Comparison of ENCODE assay signal across 20 cellular contexts in the genomic region with DNA sequence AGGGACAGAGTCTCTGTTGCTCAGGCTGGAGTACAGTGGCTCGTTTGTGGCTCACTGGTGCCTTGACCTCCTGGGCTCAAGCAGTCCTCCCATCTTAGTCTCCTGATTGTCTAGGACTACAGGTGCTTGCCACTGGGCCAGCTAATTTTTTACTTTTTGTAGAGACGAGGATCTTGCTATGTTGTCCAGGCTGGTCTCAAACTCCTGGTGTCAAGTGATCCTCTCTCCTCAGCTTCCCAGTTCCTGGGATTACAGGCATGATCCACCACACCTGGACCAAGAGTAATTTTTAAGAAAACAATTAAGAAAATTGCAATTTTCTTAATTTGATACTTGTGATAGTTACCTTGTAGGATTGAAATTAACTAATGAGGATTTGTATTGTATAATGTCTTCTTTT.
DNase-seq lines count a peak whose midpoint lies in the region; ATAC-seq, FAIRE-seq and TF ChIP-seq lines count a peak whose summit lies in the region.
"Had no signal": no experiment of that assay in that cellular context is flagged by ENCODE, and none has a peak within 500 bp of the region (broad histone marks: within the 10 kb centered on the region; RNA-seq: fewer than 3 reads in every experiment).

No MANE protein-coding gene starts in this region.

- H3K4me3 ChIP-seq in HEK293 (ENCODE audit: low read depth, low read length) (no peak overlapping the region), K562 (no peak overlapping the region), coronary artery (no peak overlapping the region)
- H3K4me3 ChIP-seq: GM23338 had no signal

- H3K9me3 Mint-ChIP-seq in activated CD8-positive, alpha-beta T cell treated with anti-CD3 and anti-CD28 coated beads, Interleukin-2, amount 10 ng/mL, durations not matched to agents 7 days and 5 days (ENCODE audit: insufficient read depth) = no peaks in the 10 kb centered on the region
- H3K9me3 Mint-ChIP-seq in activated CD8-positive, alpha-beta T cell treated with anti-CD3 and anti-CD28 coated beads for 36 hours = no peaks in the 10 kb centered on the region
- H3K9me3 Mint-ChIP-seq in stimulated activated effector memory CD8-positive, alpha-beta T cell treated with anti-CD3 and anti-CD28 coated beads, Interleukin-12 subunit alpha, Interleukin-12 subunit beta, amount 100 ng/mL, for 72 hours = no peaks in the 10 kb centered on the region
- H3K9me3 Mint-ChIP-seq: CD8-positive, alpha-beta T cell had no signal

- no peaks in the 10 kb centered on the region for H3K27me3 ChIP-seq in K562 (ENCODE audit: control insufficient read depth in 2 of 2, insufficient read depth in 2 of 2, low read length in 2 of 2)

- in situ Hi-C loops in K562 (cut with MboI) = no loop called here

- H3K27ac ChIP-seq in HEK293 (ENCODE audit: extremely low read depth, low read depth, low read length) (no peak overlapping the region), K562 (ENCODE audit: extremely low read depth, low read depth, low read length) (no peak overlapping the region), coronary artery (no peak overlapping the region)
- H3K27ac ChIP-seq: 22Rv1, HL-60 had no signal

- intact Hi-C loops in activated CD8-positive, alpha-beta T cell treated with anti-CD3 and anti-CD28 coated beads for 36 hours (cut with micrococcal nuclease) = no loop called here
- intact Hi-C loops in K562 (cut with micrococcal nuclease) = no loop called here

- no peaks in the 10 kb centered on the region for H4K20me1 ChIP-seq in K562 (replicated peaks; ENCODE audit: control insufficient read depth, insufficient read depth, low read length)

- H3K9me1 ChIP-seq in K562 (ENCODE audit: control insufficient read depth, insufficient read depth, low read length) = no peaks in the 10 kb centered on the region

- peak overlapping the region; percentile 25 for H3K27ac Mint-ChIP-seq in activated CD8-positive, alpha-beta T cell treated with anti-CD3 and anti-CD28 coated beads, Interleukin-2, amount 10 ng/mL, durations not matched to agents 7 days and 5 days
- H3K27ac Mint-ChIP-seq in activated CD8-positive, alpha-beta T cell treated with anti-CD3 and anti-CD28 coated beads for 36 hours = no peak overlapping the region
- peak overlapping the region; percentile 41 for H3K27ac Mint-ChIP-seq in stimulated activated effector memory CD8-positive, alpha-beta T cell treated with anti-CD3 and anti-CD28 coated beads, Interleukin-12 subunit alpha, Interleukin-12 subunit beta, amount 100 ng/mL, for 72 hours
- H3K27ac Mint-ChIP-seq: CD8-positive, alpha-beta T cell; GM23338 had no signal

- H3K4me3 Mint-ChIP-seq in activated CD8-positive, alpha-beta T cell treated with anti-CD3 and anti-CD28 coated beads, Interleukin-2, amount 10 ng/mL, durations not matched to agents 7 days and 5 days = no peak overlapping the region
- H3K4me3 Mint-ChIP-seq in activated CD8-positive, alpha-beta T cell treated with anti-CD3 and anti-CD28 coated beads for 36 hours = no peak overlapping the region
- no peak overlapping the region for H3K4me3 Mint-ChIP-seq in stimulated activated effector memory CD8-positive, alpha-beta T cell treated with anti-CD3 and anti-CD28 coated beads, Interleukin-12 subunit alpha, Interleukin-12 subunit beta, amount 100 ng/mL, for 72 hours
- H3K4me3 Mint-ChIP-seq: CD14-positive monocyte; CD8-positive, alpha-beta T cell; GM23338 had no signal

- no peak for FAIRE-seq in K562 (lab: Jason Lieb, UNC)
- FAIRE-seq: D721Med, G401.6, GM12891 had no signal

- no peak for DNase-seq in activated CD8-positive, alpha-beta T cell treated with anti-CD3 and anti-CD28 coated beads, Interleukin-2, amount 10 ng/mL, durations not matched to agents 7 days and 5 days
- DNase-seq in activated CD8-positive, alpha-beta T cell treated with anti-CD3 and anti-CD28 coated beads for 36 hours = no peak
- DNase-seq in K562 (ENCODE audit: extremely low read depth in 1 of 4, low spot score in 3 of 4) (no peak), germinal center (ENCODE audit: low spot score) (no peak), coronary artery (ENCODE audit: low spot score) (no peak)
- no peak for DNase-seq in stimulated activated effector memory CD8-positive, alpha-beta T cell treated with anti-CD3 and anti-CD28 coated beads, Interleukin-12 subunit alpha, Interleukin-12 subunit beta, amount 100 ng/mL, for 72 hours (ENCODE audit: low spot score in 2 of 2)
- DNase-seq: CD8-positive, alpha-beta T cell; COR-L47; DMS153; DMS79 treated with DMSO at 0.1 percent for 48 hours; EL; H7 had no signal

- H3K36me3 Mint-ChIP-seq in activated CD8-positive, alpha-beta T cell treated with anti-CD3 and anti-CD28 coated beads, Interleukin-2, amount 10 ng/mL, durations not matched to agents 7 days and 5 days (ENCODE audit: low read depth) = peaks cover 58% of the 10 kb centered on the region
- H3K36me3 Mint-ChIP-seq in activated CD8-positive, alpha-beta T cell treated with anti-CD3 and anti-CD28 coated beads for 36 hours (ENCODE audit: low read depth) = peaks cover 54% of the 10 kb centered on the region
- peaks cover 100% of the 10 kb centered on the region for H3K36me3 Mint-ChIP-seq in stimulated activated effector memory CD8-positive, alpha-beta T cell treated with anti-CD3 and anti-CD28 coated beads, Interleukin-12 subunit alpha, Interleukin-12 subunit beta, amount 100 ng/mL, for 72 hours

- TF ChIP-seq POLR2A in K562 (conservative IDR thresholded peaks at IDR 0.05) = no peak

- H3K79me2 ChIP-seq in K562 (ENCODE audit: control insufficient read depth, insufficient read depth, low read length) = no peaks in the 10 kb centered on the region

- TF ChIP-seq CTCF in activated CD8-positive, alpha-beta T cell treated with anti-CD3 and anti-CD28 coated beads for 36 hours (IDR thresholded peaks at IDR 0.05) = no peak
- no peak for TF ChIP-seq CTCF in HEK293 (tag by site-specific recombination; IDR thresholded peaks at IDR 0.05)
- TF ChIP-seq CTCF in K562 (IDR thresholded peaks at IDR 0.05 in 2 of 3, conservative IDR thresholded peaks at IDR 0.05 in 1 of 3; ENCODE audit: insufficient read depth in 2 of 3, low read depth in 1 of 3, low read length in 3 of 3) = no peak
- no peak for TF ChIP-seq CTCF in coronary artery (IDR thresholded peaks at IDR 0.05)

- POLR2A ChIA-PET in activated CD8-positive, alpha-beta T cell treated with anti-CD3 and anti-CD28 coated beads, Interleukin-2, amount 10 ng/mL, durations not matched to agents 7 days and 5 days (lab: Charles Lee) = no interaction called here
- POLR2A ChIA-PET in activated CD8-positive, alpha-beta T cell treated with anti-CD3 and anti-CD28 coated beads for 36 hours (lab: Charles Lee) = interaction anchor here (0.6 to 1.1 kb wide), 2 partner anchors 28 to 1305 kb away, joined by 3 to 4 read pairs; no protein-coding TSS in a partner anchor
- POLR2A ChIA-PET in HEK293 (lab: Yijun Ruan, JAX) = no interaction called here
- POLR2A ChIA-PET in K562 (lab: Yijun Ruan, JAX) = no interaction called here

- BruUV-seq in K562 (replicated peaks; lab: Mats Ljungman, UMichigan) = no TSS peak

- CTCF ChIA-PET in activated CD8-positive, alpha-beta T cell treated with anti-CD3 and anti-CD28 coated beads, Interleukin-2, amount 10 ng/mL, durations not matched to agents 7 days and 5 days (lab: Charles Lee) = no interaction called here
- CTCF ChIA-PET in activated CD8-positive, alpha-beta T cell treated with anti-CD3 and anti-CD28 coated beads for 36 hours (lab: Charles Lee) = interaction anchor here (1.2 kb wide), 1 partner anchor 10 kb away, joined by 3 read pairs; no protein-coding TSS in a partner anchor
- CTCF ChIA-PET in HEK293 (lab: Yijun Ruan, JAX) = no interaction called here
- CTCF ChIA-PET in K562 (lab: Yijun Ruan, JAX; ENCODE audit: low intra/inter-chr PET ratio) = no interaction called here

- H3K4me1 Mint-ChIP-seq in activated CD8-positive, alpha-beta T cell treated with anti-CD3 and anti-CD28 coated beads, Interleukin-2, amount 10 ng/mL, durations not matched to agents 7 days and 5 days (ENCODE audit: low read depth) = peaks cover 28% of the 10 kb centered on the region
- H3K4me1 Mint-ChIP-seq in activated CD8-positive, alpha-beta T cell treated with anti-CD3 and anti-CD28 coated beads for 36 hours (ENCODE audit: low read depth) = peaks cover 37% of the 10 kb centered on the region
- H3K4me1 Mint-ChIP-seq in stimulated activated effector memory CD8-positive, alpha-beta T cell treated with anti-CD3 and anti-CD28 coated beads, Interleukin-12 subunit alpha, Interleukin-12 subunit beta, amount 100 ng/mL, for 72 hours = peaks cover 29% of the 10 kb centered on the region

- no peaks in the 10 kb centered on the region for H3K27me3 Mint-ChIP-seq in activated CD8-positive, alpha-beta T cell treated with anti-CD3 and anti-CD28 coated beads, Interleukin-2, amount 10 ng/mL, durations not matched to agents 7 days and 5 days (ENCODE audit: low read depth)
- H3K27me3 Mint-ChIP-seq in activated CD8-positive, alpha-beta T cell treated with anti-CD3 and anti-CD28 coated beads for 36 hours = no peaks in the 10 kb centered on the region

- H3K9me3 ChIP-seq in HEK293 (ENCODE audit: control insufficient read depth, insufficient read depth, low read depth, low read length) (no peaks in the 10 kb centered on the region), K562 (replicated peaks; ENCODE audit: control insufficient read depth, insufficient read depth, low read depth, low read length) (no peaks in the 10 kb centered on the region)

- H3K36me3 ChIP-seq in HEK293 (ENCODE audit: control insufficient read depth in 2 of 2, insufficient read depth in 1 of 2, low read length in 2 of 2) (peaks cover 55 to 65% of the 10 kb centered on the region in 2 experiments), K562 (ENCODE audit: control insufficient read depth, insufficient read depth, low read length) (peaks cover 72% of the 10 kb centered on the region)

- no peak overlapping the region for H3K4me2 ChIP-seq in K562 (ENCODE audit: insufficient read depth, low read length)
- H3K4me2 ChIP-seq: GM23338 had no signal

- no peak overlapping the region for H2AFZ ChIP-seq in K562 (ENCODE audit: low read depth, low read length)
- H2AFZ ChIP-seq: GM23338 had no signal

- H3K9ac ChIP-seq in K562 (ENCODE audit: insufficient read depth in 1 of 2, low read depth in 2 of 2, low read length in 2 of 2) = no peak overlapping the region

- no peak for TF ChIP-seq RAD21 in K562 (CRISPR knock-in tag; conservative IDR thresholded peaks at IDR 0.05 in 1 of 2, IDR thresholded peaks at IDR 0.05 in 1 of 2)

- no peaks in the 10 kb centered on the region for H3K4me1 ChIP-seq in HEK293 (ENCODE audit: control insufficient read depth, insufficient read depth, low read length)
- H3K4me1 ChIP-seq in K562 (replicated peaks in 1 of 2; ENCODE audit: control insufficient read depth in 2 of 2, insufficient read depth in 2 of 2, low read length in 2 of 2) = peaks cover 0 to 3% of the 10 kb centered on the region in 2 experiments; a peak in 2 of 5 replicates

- no peak for TF ChIP-seq EP300 in K562 (IDR thresholded peaks at IDR 0.05; ENCODE audit: low read length)

- 100% methylated on average over 2 of the region's 2 CpGs for WGBS in K562 (ENCODE audit: insufficient coverage, low coverage, missing lambda C conversion rate)

- ATAC-seq in activated CD8-positive, alpha-beta T cell treated with anti-CD3 and anti-CD28 coated beads, Interleukin-2, amount 10 ng/mL, durations not matched to agents 7 days and 5 days = no peak
- no peak for ATAC-seq in activated CD8-positive, alpha-beta T cell treated with anti-CD3 and anti-CD28 coated beads for 36 hours
- no peak for ATAC-seq in K562
- ATAC-seq in stimulated activated effector memory CD8-positive, alpha-beta T cell treated with anti-CD3 and anti-CD28 coated beads, Interleukin-12 subunit alpha, Interleukin-12 subunit beta, amount 100 ng/mL, for 72 hours = no peak
- ATAC-seq: CD8-positive, alpha-beta T cell; GM23338 had no signal
